8 cellular contexts compared by ENCODE assay signal in genomic region chr17:18187816-18188761, GRCh38. TPM values are rescaled to one million over a fixed set of nuclear protein-coding genes. Genes with fewer than 3 reads are reported as not detected.
DNase-seq lines count a peak whose midpoint lies in the region; ATAC-seq and TF ChIP-seq lines count a peak whose summit lies in the region.

No MANE protein-coding gene starts in this region.

- H3K4me1 ChIP-seq in DND-41 (ENCODE audit: insufficient read depth, low read length) (peaks cover 68% of the 10 kb centered on the region), SK-N-SH (ENCODE audit: control insufficient read depth in 1 of 2, insufficient read depth in 2 of 2, low read depth in 1 of 2, low read length in 1 of 2) (peaks cover 11 to 67% of the 10 kb centered on the region in 2 experiments), ovary (ENCODE audit: insufficient read depth) (peaks cover 25% of the 10 kb centered on the region)

- POLR2A ChIA-PET in SK-N-SH (lab: Yijun Ruan, JAX) = interaction anchor here (1.0 to 1.4 kb wide), 2 partner anchors 37 to 87 kb away, joined by 5 to 6 read pairs; no protein-coding TSS in a partner anchor

- H3K79me2 ChIP-seq in DND-41 (ENCODE audit: insufficient read depth, low read length) (peaks cover 94% of the 10 kb centered on the region), SK-N-SH (ENCODE audit: insufficient read depth) (peaks cover 93% of the 10 kb centered on the region)

- H3K9me2 ChIP-seq in SK-N-SH = no peaks in the 10 kb centered on the region

- peak overlapping the region; percentile 42 to 94; a peak in 3 of 4 replicates for H3K4me3 ChIP-seq in DND-41 (ENCODE audit: low read depth in 1 of 2, low read length in 2 of 2)
- peak overlapping the region; percentile 65 to 84 for H3K4me3 ChIP-seq in SK-N-SH (ENCODE audit: low read depth in 2 of 2, low read length in 1 of 2)
- peak overlapping the region; percentile 79 for H3K4me3 ChIP-seq in epithelial cell of esophagus (ENCODE audit: low read length)
- peak overlapping the region; percentile 95 for H3K4me3 ChIP-seq in ovary

- no peak for TF ChIP-seq RAD21 in SK-N-SH (IDR thresholded peaks at IDR 0.05; ENCODE audit: low read length)

- H4K20me1 ChIP-seq in DND-41 (ENCODE audit: insufficient read depth, low read length) = peaks cover 85% of the 10 kb centered on the region
- H4K20me1 ChIP-seq in SK-N-SH (ENCODE audit: insufficient read depth) = peaks cover 89% of the 10 kb centered on the region

- TF ChIP-seq CTCF in DND-41 (IDR thresholded peaks at IDR 0.05; ENCODE audit: borderline replicate concordance, extremely low read depth, low read length, poor library complexity, severe bottlenecking) (no peak), SK-N-SH (IDR thresholded peaks at IDR 0.05) (no peak), epithelial cell of esophagus (IDR thresholded peaks at IDR 0.05; ENCODE audit: insufficient read depth, low read depth, low read length, missing control alignments) (no peak), ovary (IDR thresholded peaks at IDR 0.05) (no peak)

- TF ChIP-seq EP300 in SK-N-SH (IDR thresholded peaks at IDR 0.05; ENCODE audit: borderline replicate concordance in 1 of 2, low read depth in 1 of 2, low read length in 1 of 2) = peak; percentile 66 to 75; a peak in 3 of 4 replicates
- TF ChIP-seq EP300 in ovary (IDR thresholded peaks at IDR 0.05) = no peak

- H3K27me3 ChIP-seq in DND-41 (ENCODE audit: insufficient read depth, low read length, poor library complexity) (no peaks in the 10 kb centered on the region), SK-N-SH (ENCODE audit: insufficient read depth) (no peaks in the 10 kb centered on the region), ovary (no peaks in the 10 kb centered on the region)

- 36% methylated on average over 9 of the region's 9 CpGs for WGBS in SK-N-SH (ENCODE audit: low lambda C conversion rate)
- WGBS in ovary, 3 donors = 21 to 24% (median 22%) methylated on average over 9 of the region's 9 CpGs

- H3K9ac ChIP-seq in DND-41 (ENCODE audit: low read depth, low read length) (peak overlapping the region; percentile 81), SK-N-SH (peak overlapping the region; percentile 46)

- H2AFZ ChIP-seq in DND-41 (ENCODE audit: low read depth, low read length) (no peak overlapping the region), SK-N-SH (ENCODE audit: low read depth) (no peak overlapping the region)

- CTCF ChIA-PET in SK-N-SH (lab: Yijun Ruan, JAX) = interaction anchor here (0.9 to 1.9 kb wide), 4 partner anchors 10 to 449 kb away, joined by 3 to 4 read pairs (median 4); no protein-coding TSS in a partner anchor

- DNase-seq in DND-41 = no peak
- peak; percentile 76 for DNase-seq in SK-N-SH
- peak; percentile 60 for DNase-seq in epithelial cell of esophagus (ENCODE audit: low read depth)
- DNase-seq in ovary = no peak
- DNase-seq in Ammon's horn (ENCODE audit: low spot score) = no peak
- DNase-seq in G401 (ENCODE audit: low spot score) = no peak
- DNase-seq in NCI-H2029 treated with DMSO at 0.1 percent for 48 hours (lab: John Stamatoyannopoulos, UW) = no peak

- H3K4me2 ChIP-seq in DND-41 (ENCODE audit: insufficient read depth, low read length) = peak overlapping the region; percentile 97
- peak overlapping the region; percentile 98 for H3K4me2 ChIP-seq in SK-N-SH

- TF ChIP-seq POLR2A in ovary (IDR thresholded peaks at IDR 0.05) = no peak

- H3K9me3 ChIP-seq in DND-41 (ENCODE audit: insufficient read depth, low read length, severe bottlenecking) = no peaks in the 10 kb centered on the region
- H3K9me3 ChIP-seq in SK-N-SH = no peaks in the 10 kb centered on the region
- H3K9me3 ChIP-seq in ovary = no peaks in the 10 kb centered on the region

- H3K27ac ChIP-seq in DND-41 (ENCODE audit: low read length) (no peak overlapping the region), SK-N-SH (ENCODE audit: low read depth in 2 of 2, low read length in 1 of 2) (peak overlapping the region; percentile 96 to 98), ovary (no peak overlapping the region)

- H3K36me3 ChIP-seq in DND-41 (ENCODE audit: insufficient read depth, low read length) = peaks cover 84% of the 10 kb centered on the region
- peaks cover 11% of the 10 kb centered on the region in 2 experiments for H3K36me3 ChIP-seq in SK-N-SH (replicated peaks in 1 of 2; ENCODE audit: control insufficient read depth in 1 of 2, insufficient read depth in 2 of 2, low read length in 1 of 2)
- no peaks in the 10 kb centered on the region for H3K36me3 ChIP-seq in ovary

- intact Hi-C loops in ovary (cut with DNase I) = loop anchor here in 1 of 4 donors (5.0 kb wide), 1 partner anchor 39 kb away; the partner anchor contains the start of gene LLGL1

- in situ Hi-C loops in G401 (cut with HindIII; ENCODE audit: low sequenced_read_pairs) = no loop called here

- peaks cover 41% of the 10 kb centered on the region for H3F3A ChIP-seq in SK-N-SH (replicated peaks; ENCODE audit: insufficient read depth)

- no peak for ATAC-seq in DND-41 (ENCODE audit: insufficient read depth, low read depth)
- ATAC-seq in GM21423 (IDR thresholded peaks at IDR 0.05; ENCODE audit: unreplicated experiment) = no peak

TF ChIP-seq in SK-N-SH, 30 proteins besides CTCF, POLR2A, EP300 and RAD21 (continues in another document):
- TF ChIP-seq ZBTB33 (IDR thresholded peaks at IDR 0.05; ENCODE audit: borderline replicate concordance, low read depth) (peak; percentile 60; the same call in 1 of the 2 replicates), USF2 (IDR thresholded peaks at IDR 0.05; ENCODE audit: borderline replicate concordance, low read depth, low read length) (no peak), JUND (IDR thresholded peaks at IDR 0.05) (0 out of 2 replicates have a peak, but pooled peaks have one; percentile 45), MAX (IDR thresholded peaks at IDR 0.05; ENCODE audit: low read depth) (peak; percentile 92), MEF2A (IDR thresholded peaks at IDR 0.05; ENCODE audit: borderline replicate concordance, low read depth) (peak; percentile 44; the same call in 1 of the 2 replicates), IRF3 (IDR thresholded peaks at IDR 0.05; ENCODE audit: low read depth, low read length) (no peak), NFIC (IDR thresholded peaks at IDR 0.05; ENCODE audit: borderline replicate concordance) (peak; percentile 56), MXI1 (IDR thresholded peaks at IDR 0.05; ENCODE audit: low read depth, low read length) (peak; percentile 80), TCF12 (IDR thresholded peaks at IDR 0.05) (peak; percentile 91), GATA2 (CRISPR knock-in tag; IDR thresholded peaks at IDR 0.05) (peak; percentile 79), RXRA (IDR thresholded peaks at IDR 0.05; ENCODE audit: borderline replicate concordance, low read depth) (peak; percentile 51; the same call in 1 of the 2 replicates), YY1 (IDR thresholded peaks at IDR 0.05; ENCODE audit: low read depth) (no peak), EZH2phosphoT487 (IDR thresholded peaks at IDR 0.05; ENCODE audit: borderline replicate concordance, low read depth) (no peak), TAF1 (IDR thresholded peaks at IDR 0.05; ENCODE audit: borderline replicate concordance, low read depth, low read length) (no peak), SMC3 (IDR thresholded peaks at IDR 0.05; ENCODE audit: low read depth, low read length) (no peak)

RNA-seq across cellular contexts. Expression of gene ALKBH5, which starts 4.5 kb away (rescaled TPM):
- polyA plus RNA-seq in SK-N-SH (2012; rRNA removed) (41.0 and 42.9 TPM in 2 replicates), ovary (10 to 100 TPM; 39.6 to 54.4 TPM)
- 32.7 and 42.2 TPM in 2 replicates for polyA plus RNA-seq in SK-N-SH (2012; cell fraction: cytosol; rRNA removed)
- 19.4 and 24.2 TPM in 2 replicates for polyA plus RNA-seq in SK-N-SH (2012; cell fraction: nucleus; rRNA removed)
- total RNA-seq in ovary = 100 to 1,000 TPM in 5 of 7 donors, 10 to 100 TPM in 2; 51.5 to 137 (median 105) TPM
- total RNA-seq in G401 (2014; rRNA removed; shearing (Covaris generic)) = 85.0 and 116 TPM in 2 replicates

RNA-seq across cellular contexts. Expression of gene LLGL1, which starts 37.3 kb away (rescaled TPM):
- polyA plus RNA-seq in SK-N-SH (2012; rRNA removed) (29.5 and 31.4 TPM in 2 replicates), ovary (10 to 100 TPM in 1 of 2 donors, 1 to 10 TPM in 1; 2.5 to 16.4 TPM)
- polyA plus RNA-seq in SK-N-SH (2012; cell fraction: cytosol; rRNA removed) = 10.7 and 20.6 TPM in 2 replicates
- polyA plus RNA-seq in SK-N-SH (2012; cell fraction: nucleus; rRNA removed) = 45.7 and 48.1 TPM in 2 replicates
- 10 to 100 TPM; 19.0 to 28.0 (median 23.3) TPM for total RNA-seq in ovary
- 67.1 and 74.6 TPM in 2 replicates for total RNA-seq in G401 (2014; rRNA removed; shearing (Covaris generic))

Comparison
In these comparisons a context has a peak if more than half of its experiments do, and no peak if none do; other contexts are left out.
1. DNase-seq: peak in SK-N-SH (single experiment) and epithelial cell of esophagus (single experiment); none in DND-41 (single experiment), ovary (0 of 5), Ammon's horn (single experiment), G401 (single experiment) and NCI-H2029 treated with DMSO at 0.1 percent for 48 hours (single experiment).
2. H3K27ac ChIP-seq: peak in SK-N-SH (2 of 2); none in DND-41 (single experiment) and ovary (0 of 2).
3. Peak in every context shown above with its lines, with median percentiles within 50 percentile points of each other: H3K4me3 ChIP-seq.